In genomic region chr6:67160820-67161219, GRCh38 we compare ENCODE assay signal across 30 cellular contexts.
"Had no signal": no experiment of that assay in that cellular context is flagged by ENCODE, and none has a peak within 500 bp of the region (broad histone marks: within the 10 kb centered on the region; RNA-seq: fewer than 3 reads in every experiment).

No MANE protein-coding gene starts in this region.

- FAIRE-seq: bronchial epithelial cell, TTC549 had no signal

- H3K27ac ChIP-seq: ascending aorta, cardiac muscle cell, VCaP had no signal

- H3K27me3 ChIP-seq: ascending aorta, cardiac muscle cell had no signal

- DNase-seq: activated B cell treated with CpG ODN at 0.5 μM for 24 hours; activated CD4-positive, alpha-beta memory T cell treated with anti-CD3 and anti-CD28 coated beads for 36 hours; activated CD4-positive, alpha-beta T cell treated with anti-CD3 and anti-CD28 coated beads for 4 hours; activated CD4-positive, alpha-beta T cell treated with anti-CD3 and anti-CD28 coated beads, Interleukin-2, amount 10 ng/mL, durations not matched to agents 24 days and 14 days; activated CD4-positive, alpha-beta T cell treated with anti-CD3 and anti-CD28 coated beads, Interleukin-2, amount 50 U/mL, for 1 hour; activated CD4-positive, alpha-beta T cell treated with anti-CD3 and anti-CD28 coated beads, Interleukin-2, amount 50 U/mL, for 4 hours; activated CD4-positive, CD25-positive, alpha-beta regulatory T cell treated with anti-CD3 and anti-CD28 coated beads, Interleukin-2, amount 50 U/mL, for 72 hours; activated CD8-positive, alpha-beta memory T cell treated with anti-CD3 and anti-CD28 coated beads for 24 hours; activated CD8-positive, alpha-beta memory T cell treated with anti-CD3 and anti-CD28 coated beads, Interleukin-2, amount 10 ng/mL, durations not matched to agents 7 days and 5 days; activated CD8-positive, alpha-beta memory T cell treated with anti-CD3 and anti-CD28 coated beads, Interleukin-2, amount 50 U/mL, for 48 hours; activated CD8-positive, alpha-beta T cell treated with anti-CD3 and anti-CD28 coated beads, Interleukin-2, amount 10 ng/mL, durations not matched to agents 7 days and 5 days; activated effector memory CD4-positive, alpha-beta T cell treated with Interleukin-2 at 50 U/mL for 16 hours; activated gamma-delta T cell; activated naive CD4-positive, alpha-beta T cell treated with anti-CD3 and anti-CD28 coated beads, Interleukin-2, amount 10 ng/mL, durations not matched to agents 7 days and 5 days; activated naive CD4-positive, alpha-beta T cell treated with Interleukin-2 at 50 U/mL for 16 hours; activated naive CD8-positive, alpha-beta T cell treated with anti-CD3 and anti-CD28 coated beads, Interleukin-2, amount 10 ng/mL, durations not matched to agents 7 days and 5 days; activated naive CD8-positive, alpha-beta T cell treated with anti-CD3 and anti-CD28 coated beads, Interleukin-2, amount 50 U/mL, for 24 hours; activated T-cell treated with anti-CD3 and anti-CD28 coated beads, Interleukin-2, amount 50 U/mL, for 24 hours; activated T-cell treated with anti-CD3 and anti-CD28 coated beads, Interleukin-2, amount 50 U/mL, for 48 hours; amygdala; anterior cingulate cortex; caudate nucleus; cerebellar nuclear complex; T-helper 2 cell; T-helper 9 cell had no signal

- H3K4me3 ChIP-seq: ascending aorta, cardiac muscle cell had no signal

- ATAC-seq: activated CD8-positive, alpha-beta memory T cell treated with anti-CD3 and anti-CD28 coated beads, Interleukin-2, amount 10 ng/mL, durations not matched to agents 7 days and 5 days; activated CD8-positive, alpha-beta T cell treated with anti-CD3 and anti-CD28 coated beads, Interleukin-2, amount 10 ng/mL, durations not matched to agents 7 days and 5 days; activated naive CD8-positive, alpha-beta T cell treated with anti-CD3 and anti-CD28 coated beads, Interleukin-2, amount 50 U/mL, for 24 hours had no signal

- H3K9me3 ChIP-seq: ascending aorta had no signal

- H3K4me1 ChIP-seq: ascending aorta had no signal

- H3K36me3 ChIP-seq: ascending aorta, cardiac muscle cell had no signal
